In genomic region chr10:62491597-62491996, GRCh38 we compare ENCODE assay signal across 11 cellular contexts.
"Had no signal": no experiment of that assay in that cellular context is flagged by ENCODE, and none has a peak within 500 bp of the region (broad histone marks: within the 10 kb centered on the region; RNA-seq: fewer than 3 reads in every experiment).

No MANE protein-coding gene starts in this region.

- H3K27me3 ChIP-seq: brain microvascular endothelial cell, gastroesophageal sphincter, ovary had no signal

- DNase-seq: activated CD4-positive, alpha-beta T cell treated with anti-CD3 and anti-CD28 coated beads, Interleukin-2, amount 50 U/mL, for 1 hour; activated CD4-positive, CD25-positive, alpha-beta regulatory T cell; activated naive CD4-positive, alpha-beta T cell treated with anti-CD3 and anti-CD28 coated beads, Interleukin-2, amount 50 U/mL, for 16 hours; activated T-cell treated with anti-CD3 and anti-CD28 coated beads for 4 hours; brain microvascular endothelial cell; kidney; left ventricle myocardium inferior; ovary; T-helper 17 cell had no signal

- H3K36me3 ChIP-seq: brain microvascular endothelial cell, gastroesophageal sphincter, left ventricle myocardium inferior, ovary, thoracic aorta had no signal

- H3K9me3 ChIP-seq: gastroesophageal sphincter, left ventricle myocardium inferior, ovary, thoracic aorta had no signal

- H3K4me1 ChIP-seq: gastroesophageal sphincter, left ventricle myocardium inferior had no signal

- H3K4me3 ChIP-seq: gastroesophageal sphincter, left ventricle myocardium inferior, ovary, thoracic aorta had no signal

- H3K27ac ChIP-seq: brain microvascular endothelial cell, gastroesophageal sphincter, ovary, thoracic aorta had no signal
